ENCODE assay signal across 11 cellular contexts in the genomic region with DNA sequence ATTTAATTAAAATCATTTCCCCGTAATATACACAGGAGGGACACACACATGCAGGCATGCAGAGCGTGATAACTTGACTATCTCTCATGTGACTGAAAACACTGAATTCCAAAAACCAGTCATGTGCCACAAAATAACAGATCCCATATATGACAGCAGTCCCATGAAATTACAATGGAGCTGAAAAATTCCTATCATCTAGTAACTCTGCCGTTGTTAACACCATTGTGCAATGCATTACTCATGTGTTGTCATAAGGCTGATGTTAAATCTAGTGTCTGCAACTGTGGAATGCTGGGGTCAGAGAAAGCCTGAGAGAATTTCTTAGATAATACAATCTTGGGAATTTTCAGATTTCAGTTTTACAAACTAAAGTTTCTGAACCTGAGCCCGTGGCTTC.
DNase-seq lines count a peak whose midpoint lies in the region; ATAC-seq and TF ChIP-seq lines count a peak whose summit lies in the region.
"Had no signal": no experiment of that assay in that cellular context is flagged by ENCODE, and none has a peak within 500 bp of the region (broad histone marks: within the 10 kb centered on the region; RNA-seq: fewer than 3 reads in every experiment).

No MANE protein-coding gene starts in this region.

- H3K27me3 ChIP-seq in breast epithelium (no peaks in the 10 kb centered on the region), upper lobe of right lung (no peaks in the 10 kb centered on the region)
- H3K27me3 ChIP-seq: tibial artery had no signal

- intact Hi-C loops in MCF 10A (cut with micrococcal nuclease) (no loop called here), breast epithelium (cut with DNase I; ENCODE audit: low total_unique reads) (no loop called here), left cardiac atrium (cut with DNase I) (no loop called here), upper lobe of right lung (cut with DNase I) (no loop called here)

- DNase-seq in MCF 10A (ENCODE audit: unreplicated experiment), result peak; percentile 89
- no peak for DNase-seq in breast epithelium (ENCODE audit: low spot score in 2 of 2)
- DNase-seq in amniotic stem cell (lab: John Stamatoyannopoulos, UW), result peak; percentile 74
- DNase-seq in left cardiac atrium, result no peak
- no peak for DNase-seq in upper lobe of right lung
- no peak for DNase-seq in NCI-H1105 (lab: John Stamatoyannopoulos, UW)
- DNase-seq in endothelial cell (ENCODE audit: low spot score), result no peak
- DNase-seq: tibial artery had no signal

- POLR2A ChIA-PET in MCF 10A (lab: Yijun Ruan, JAX), result interaction anchor here (0.6 to 1.7 kb wide), 8 partner anchors 8 to 71 kb away, joined by 3 to 11 read pairs (median 3); partner anchors contain the start of gene LYRM4

- H3K4me1 Mint-ChIP-seq in MCF 10A (ENCODE audit: insufficient read depth, unreplicated experiment) (peaks cover 12% of the 10 kb centered on the region), endothelial cell (ENCODE audit: unreplicated experiment) (peaks cover 17% of the 10 kb centered on the region)

- no peak for TF ChIP-seq CTCF in MCF 10A (IDR thresholded peaks at IDR 0.05; ENCODE audit: unreplicated experiment)
- TF ChIP-seq CTCF in breast epithelium (IDR thresholded peaks at IDR 0.05), result no peak
- no peak for TF ChIP-seq CTCF in upper lobe of right lung (IDR thresholded peaks at IDR 0.05)
- TF ChIP-seq CTCF in endothelial cell (IDR thresholded peaks at IDR 0.05; ENCODE audit: unreplicated experiment), result no peak

- TF ChIP-seq POLR2A in breast epithelium (IDR thresholded peaks at IDR 0.05) (no peak), GM18505 (IDR thresholded peaks at IDR 0.05; ENCODE audit: borderline replicate concordance, extremely low read depth, insufficient read depth, insufficient read length) (no peak)

- no peaks in the 10 kb centered on the region for H3K4me1 ChIP-seq in breast epithelium
- no peaks in the 10 kb centered on the region for H3K4me1 ChIP-seq in upper lobe of right lung

- no peak overlapping the region for H3K27ac ChIP-seq in breast epithelium
- no peak overlapping the region for H3K27ac ChIP-seq in upper lobe of right lung
- H3K27ac ChIP-seq: 22Rv1, tibial artery had no signal

- H3K9me3 ChIP-seq in breast epithelium (no peaks in the 10 kb centered on the region), upper lobe of right lung (no peaks in the 10 kb centered on the region)
- H3K9me3 ChIP-seq: tibial artery had no signal

- BruUV-seq in MCF 10A (replicated peaks; lab: Mats Ljungman, UMichigan), result no TSS peak

- H3K9me3 Mint-ChIP-seq in MCF 10A (ENCODE audit: unreplicated experiment), result no peaks in the 10 kb centered on the region
- no peaks in the 10 kb centered on the region for H3K9me3 Mint-ChIP-seq in endothelial cell (ENCODE audit: unreplicated experiment)
- H3K9me3 Mint-ChIP-seq: T-helper 2 cell treated with Interferon-gamma antibody and Interleukin-4, amounts not matched to agents 5 μg/mL and 100 μg/mL, for 36 hours had no signal

- H3K27me3 Mint-ChIP-seq in MCF 10A (ENCODE audit: insufficient read depth, unreplicated experiment), result no peaks in the 10 kb centered on the region
- H3K27me3 Mint-ChIP-seq in endothelial cell (ENCODE audit: unreplicated experiment), result peaks cover 3% of the 10 kb centered on the region

- no peak overlapping the region for H3K4me3 ChIP-seq in breast epithelium
- H3K4me3 ChIP-seq in upper lobe of right lung, result no peak overlapping the region
- H3K4me3 ChIP-seq: tibial artery had no signal

- peak overlapping the region; percentile 27 for H3K27ac Mint-ChIP-seq in MCF 10A (ENCODE audit: low read depth, unreplicated experiment)
- no peak overlapping the region for H3K27ac Mint-ChIP-seq in endothelial cell (ENCODE audit: unreplicated experiment)
- H3K27ac Mint-ChIP-seq: T-helper 2 cell treated with Interferon-gamma antibody and Interleukin-4, amounts not matched to agents 5 μg/mL and 100 μg/mL, for 36 hours had no signal

- peaks cover 6% of the 10 kb centered on the region for H3K36me3 Mint-ChIP-seq in MCF 10A (ENCODE audit: insufficient read depth, unreplicated experiment)
- no peaks in the 10 kb centered on the region for H3K36me3 Mint-ChIP-seq in endothelial cell (ENCODE audit: low read depth, unreplicated experiment)

- H3K4me3 Mint-ChIP-seq in MCF 10A (ENCODE audit: unreplicated experiment) (no peak overlapping the region), endothelial cell (ENCODE audit: unreplicated experiment) (no peak overlapping the region)
- H3K4me3 Mint-ChIP-seq: T-helper 2 cell treated with Interferon-gamma antibody and Interleukin-4, amounts not matched to agents 5 μg/mL and 100 μg/mL, for 36 hours had no signal

- H3K36me3 ChIP-seq in breast epithelium (no peaks in the 10 kb centered on the region), upper lobe of right lung (no peaks in the 10 kb centered on the region)
- H3K36me3 ChIP-seq: tibial artery had no signal

- ATAC-seq in left cardiac atrium (peak; percentile 68 to 94), upper lobe of right lung (peak; percentile 37), GM18505 (IDR thresholded peaks at IDR 0.05; ENCODE audit: unreplicated experiment) (no peak)

- CTCF ChIA-PET in MCF 10A (lab: Yijun Ruan, JAX), result interaction anchor here (0.6 to 1.0 kb wide), 3 partner anchors 12 to 264 kb away, joined by 3 to 4 read pairs (median 3); no protein-coding TSS in a partner anchor

Comparison
In these comparisons a context has a peak if more than half of its experiments do, and no peak if none do; other contexts are left out.
1. DNase-seq: peak in MCF 10A (single experiment) and amniotic stem cell (single experiment); none in breast epithelium (0 of 2), left cardiac atrium (single experiment), upper lobe of right lung (single experiment), NCI-H1105 (single experiment) and endothelial cell (single experiment).